ENCODE assay signal across 12 cellular contexts in the genomic region with DNA sequence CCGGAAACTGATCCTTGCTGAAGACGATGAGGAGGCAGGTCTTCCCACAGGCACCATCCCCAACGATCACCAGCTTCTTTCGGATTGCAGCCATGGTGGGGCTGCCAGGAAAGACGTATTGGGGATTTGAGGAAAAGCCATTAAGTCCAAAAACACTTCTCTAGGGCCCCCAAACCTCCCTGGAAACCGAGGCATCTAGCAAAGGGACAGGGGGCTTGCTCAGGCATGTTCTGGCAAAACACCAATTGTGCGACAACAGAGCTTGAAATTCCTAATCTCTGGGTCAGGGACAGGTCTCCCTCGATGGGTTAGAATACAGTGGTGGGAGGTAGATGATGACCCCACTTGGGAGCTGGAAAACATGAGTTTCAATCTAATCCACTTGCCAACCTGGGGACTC. TPM values are rescaled to one million over a fixed set of nuclear protein-coding genes. Genes with fewer than 3 reads are reported as not detected.
DNase-seq lines count a peak whose midpoint lies in the region; ATAC-seq lines count a peak whose summit lies in the region.
"Had no signal": no experiment of that assay in that cellular context is flagged by ENCODE, and none has a peak within 500 bp of the region (broad histone marks: within the 10 kb centered on the region; RNA-seq: fewer than 3 reads in every experiment).

No MANE protein-coding gene starts in this region.

- peaks cover 5% of the 10 kb centered on the region for H3K27me3 Mint-ChIP-seq in T-helper 2 cell treated with Interferon-gamma antibody and Interleukin-4, amounts not matched to agents 5 μg/mL and 100 μg/mL, for 36 hours (ENCODE audit: low read depth)
- H3K27me3 Mint-ChIP-seq in activated T-helper 2 cell treated with anti-CD3 and anti-CD28 coated beads, Interferon-gamma antibody, Interleukin-2, Interleukin-4, amounts not matched to agents 10 μg/mL and 5 μg/mL and 100 μg/mL, durations not matched to agents 14 hours and 24 hours and 36 hours (ENCODE audit: low read depth) = peaks cover 10% of the 10 kb centered on the region
- no peaks in the 10 kb centered on the region for H3K27me3 Mint-ChIP-seq in memory B cell

- H3K9me3 Mint-ChIP-seq in T-helper 2 cell treated with Interferon-gamma antibody and Interleukin-4, amounts not matched to agents 5 μg/mL and 100 μg/mL, for 36 hours = no peaks in the 10 kb centered on the region
- H3K9me3 Mint-ChIP-seq in activated T-helper 2 cell treated with anti-CD3 and anti-CD28 coated beads, Interferon-gamma antibody, Interleukin-2, Interleukin-4, amounts not matched to agents 10 μg/mL and 5 μg/mL and 100 μg/mL, durations not matched to agents 14 hours and 24 hours and 36 hours = no peaks in the 10 kb centered on the region
- H3K9me3 Mint-ChIP-seq in memory B cell = no peaks in the 10 kb centered on the region

- H3K4me3 Mint-ChIP-seq in T-helper 2 cell treated with Interferon-gamma antibody and Interleukin-4, amounts not matched to agents 5 μg/mL and 100 μg/mL, for 36 hours = peak overlapping the region; percentile 87
- no peak overlapping the region for H3K4me3 Mint-ChIP-seq in activated T-helper 2 cell treated with anti-CD3 and anti-CD28 coated beads, Interferon-gamma antibody, Interleukin-2, Interleukin-4, amounts not matched to agents 10 μg/mL and 5 μg/mL and 100 μg/mL, durations not matched to agents 14 hours and 24 hours and 36 hours (ENCODE audit: low read depth)
- no peak overlapping the region for H3K4me3 Mint-ChIP-seq in memory B cell

- peak overlapping the region; percentile 76 for H3K27ac ChIP-seq in substantia nigra (ENCODE audit: low read depth, low read length, poor library complexity, severe bottlenecking)

- no peak for ATAC-seq in memory B cell (ENCODE audit: low read depth)
- ATAC-seq: left lobe of liver had no signal

- no peak for DNase-seq in T-helper 2 cell treated with Interferon-gamma antibody and Interleukin-4, amounts not matched to agents 5 μg/mL and 100 μg/mL, for 36 hours (ENCODE audit: low spot score)
- no peak for DNase-seq in T-helper 2 cell
- no peak for DNase-seq in activated T-helper 2 cell treated with anti-CD3 and anti-CD28 coated beads, Interferon-gamma antibody, Interleukin-2, Interleukin-4, amounts not matched to agents 10 μg/mL and 5 μg/mL and 100 μg/mL, durations not matched to agents 14 hours and 24 hours and 36 hours (ENCODE audit: low spot score)
- no peak for DNase-seq in memory B cell (ENCODE audit: low spot score in 2 of 2)
- DNase-seq in substantia nigra (lab: John Stamatoyannopoulos, UW) = no peak
- no peak for DNase-seq in SHP77 treated with DMSO at 0.1 percent for 48 hours (lab: John Stamatoyannopoulos, UW)
- DNase-seq in stimulated activated CD4-positive, alpha-beta T cell treated with anti-CD3 and anti-CD28 coated beads, Interleukin-12 subunit alpha, Interleukin-12 subunit beta, amount 100 ng/mL, for 4 hours = no peak
- no peak for DNase-seq in stimulated activated CD4-positive, alpha-beta T cell treated with anti-CD3 and anti-CD28 coated beads, Interleukin-4, amount 100 ng/mL, for 1 hour
- DNase-seq: GOT3, KG1, NCI-H2227 treated with DMSO at 0.1 percent for 48 hours had no signal

- intact Hi-C loops in activated T-helper 2 cell treated with anti-CD3 and anti-CD28 coated beads, Interferon-gamma antibody, Interleukin-2, Interleukin-4, amounts not matched to agents 10 μg/mL and 5 μg/mL and 100 μg/mL, durations not matched to agents 14 hours and 24 hours and 36 hours (cut with micrococcal nuclease) = loop anchor here (1.0 to 10.0 kb wide), 3 partner anchors 29 to 1081 kb away; a partner anchor contains a TSS

- H3K27ac Mint-ChIP-seq in T-helper 2 cell treated with Interferon-gamma antibody and Interleukin-4, amounts not matched to agents 5 μg/mL and 100 μg/mL, for 36 hours = peak overlapping the region; percentile 93
- H3K27ac Mint-ChIP-seq in activated T-helper 2 cell treated with anti-CD3 and anti-CD28 coated beads, Interferon-gamma antibody, Interleukin-2, Interleukin-4, amounts not matched to agents 10 μg/mL and 5 μg/mL and 100 μg/mL, durations not matched to agents 14 hours and 24 hours and 36 hours = peak overlapping the region; percentile 88
- H3K27ac Mint-ChIP-seq in memory B cell = peak overlapping the region; percentile 80

- H3K4me1 Mint-ChIP-seq in T-helper 2 cell treated with Interferon-gamma antibody and Interleukin-4, amounts not matched to agents 5 μg/mL and 100 μg/mL, for 36 hours (ENCODE audit: low read depth) = peaks cover 67% of the 10 kb centered on the region
- H3K4me1 Mint-ChIP-seq in activated T-helper 2 cell treated with anti-CD3 and anti-CD28 coated beads, Interferon-gamma antibody, Interleukin-2, Interleukin-4, amounts not matched to agents 10 μg/mL and 5 μg/mL and 100 μg/mL, durations not matched to agents 14 hours and 24 hours and 36 hours (ENCODE audit: low read depth) = peaks cover 61% of the 10 kb centered on the region
- H3K4me1 Mint-ChIP-seq in memory B cell = peaks cover 57% of the 10 kb centered on the region

- peaks cover 31% of the 10 kb centered on the region for H3K36me3 Mint-ChIP-seq in T-helper 2 cell treated with Interferon-gamma antibody and Interleukin-4, amounts not matched to agents 5 μg/mL and 100 μg/mL, for 36 hours (ENCODE audit: low read depth)
- peaks cover 39% of the 10 kb centered on the region for H3K36me3 Mint-ChIP-seq in activated T-helper 2 cell treated with anti-CD3 and anti-CD28 coated beads, Interferon-gamma antibody, Interleukin-2, Interleukin-4, amounts not matched to agents 10 μg/mL and 5 μg/mL and 100 μg/mL, durations not matched to agents 14 hours and 24 hours and 36 hours (ENCODE audit: low read depth)
- H3K36me3 Mint-ChIP-seq in memory B cell = no peaks in the 10 kb centered on the region

RNA-seq across cellular contexts. Expression of a gene that starts 3.2 kb away (rescaled TPM):
- total RNA-seq in activated T-helper 2 cell treated with anti-CD3 and anti-CD28 coated beads, Interferon-gamma antibody, Interleukin-2, Interleukin-4, amounts not matched to agents 10 μg/mL and 5 μg/mL and 100 μg/mL, durations not matched to agents 14 hours and 24 hours and 36 hours = 68.7 and 74.7 TPM in 2 replicates

RNA-seq across cellular contexts. Expression of a gene that starts 11.4 kb away (rescaled TPM):
- 0.59 and 0.67 TPM in 2 replicates for total RNA-seq in activated T-helper 2 cell treated with anti-CD3 and anti-CD28 coated beads, Interferon-gamma antibody, Interleukin-2, Interleukin-4, amounts not matched to agents 10 μg/mL and 5 μg/mL and 100 μg/mL, durations not matched to agents 14 hours and 24 hours and 36 hours

RNA-seq across cellular contexts. Expression of a gene that starts 29.2 kb away (rescaled TPM):
- total RNA-seq in activated T-helper 2 cell treated with anti-CD3 and anti-CD28 coated beads, Interferon-gamma antibody, Interleukin-2, Interleukin-4, amounts not matched to agents 10 μg/mL and 5 μg/mL and 100 μg/mL, durations not matched to agents 14 hours and 24 hours and 36 hours = 64.5 and 68.1 TPM in 2 replicates
